Comparison of ENCODE assay signal across 8 cellular contexts in genomic region chr11:69888671-69889076, GRCh38.
DNase-seq lines count a peak whose midpoint lies in the region; ATAC-seq and TF ChIP-seq lines count a peak whose summit lies in the region.

No MANE protein-coding gene starts in this region.

- no peaks in the 10 kb centered on the region for H3K9me3 ChIP-seq in lung (ENCODE audit: control insufficient read depth in 2 of 2, insufficient read depth in 1 of 2, low read length in 1 of 2)

- H3K36me3 ChIP-seq in lung (ENCODE audit: control insufficient read depth in 2 of 2, insufficient read depth in 2 of 2, low read length in 2 of 2) = no peaks in the 10 kb centered on the region

- no peak for DNase-seq in AG04449 (ENCODE audit: low read depth, low spot score)
- DNase-seq in GM13977 (ENCODE audit: low spot score) = peak; percentile 88
- peak; percentile 63 for DNase-seq in NCI-H345 treated with DMSO at 0.1 percent for 48 hours (lab: John Stamatoyannopoulos, UW; ENCODE audit: unreplicated experiment)
- DNase-seq in activated CD4-positive, alpha-beta T cell treated with anti-CD3 and anti-CD28 coated beads, Interleukin-2, amount 50 U/mL, for 1 hour = peak; percentile 66
- DNase-seq in dermis blood vessel endothelial cell = peak; percentile 81
- DNase-seq in lung (ENCODE audit: low spot score) = peak; percentile 69
- DNase-seq in stimulated activated CD8-positive, alpha-beta memory T cell treated with anti-CD3 and anti-CD28 coated beads, Interleukin-2, amount 100 ng/mL, for 1 hour (ENCODE audit: low read depth in 2 of 2) = peak; percentile 28 to 43

- H3K27me3 ChIP-seq in lung (ENCODE audit: control insufficient read depth, insufficient read depth) = peaks cover 4% of the 10 kb centered on the region

- H3K4me1 ChIP-seq in lung (ENCODE audit: control insufficient read depth in 2 of 2, insufficient read depth in 2 of 2, low read length in 2 of 2) = peaks cover 0 to 5% of the 10 kb centered on the region in 2 donors

- in situ Hi-C loops in GM13977 (cut with MboI; ENCODE audit: low pct_unique_long_range_greater_than_20kb, low sequenced_read_pairs, unreplicated experiment) = no loop called here

- ATAC-seq in lung (ENCODE audit: insufficient read depth, low FRiP score) (no peak), HG03354 (IDR thresholded peaks at IDR 0.05; ENCODE audit: poor library complexity, severe bottlenecking, unreplicated experiment) (no peak)

- H3K4me3 ChIP-seq in AG04449 (ENCODE audit: low read depth, low read length) = no peak overlapping the region
- H3K4me3 ChIP-seq in lung = no peak overlapping the region

- H3K27ac ChIP-seq in lung (ENCODE audit: low read depth in 1 of 2, low read length in 1 of 2) = no peak overlapping the region

- CTCF ChIA-PET in AG04449 (lab: Yijun Ruan, JAX) = interaction anchor here (0.6 to 2.9 kb wide), 17 partner anchors 9 to 782 kb away, joined by 3 to 18 read pairs (median 4); partner anchors contain the start of gene FGF19

- 7 to 10% methylated on average over 7 of the region's 7 CpGs for WGBS in lung, 2 donors

- POLR2A ChIA-PET in AG04449 (lab: Yijun Ruan, JAX) = no interaction called here

- TF ChIP-seq CTCF in AG04449 (IDR thresholded peaks at IDR 0.05; ENCODE audit: insufficient read depth, low read length, missing control alignments) = peak; percentile 92
- peak; percentile 87 for TF ChIP-seq CTCF in GM13977 (IDR thresholded peaks at IDR 0.05; ENCODE audit: extremely low read depth, insufficient read depth, missing control alignments)
- TF ChIP-seq CTCF in lung (IDR thresholded peaks at IDR 0.05; ENCODE audit: control extremely low read depth, extremely low read depth) = peak; percentile 56
